Comparison of ENCODE assay signal across 8 cellular contexts in genomic region chr3:120450261-120450913, GRCh38. TPM values are rescaled to one million over a fixed set of nuclear protein-coding genes. Genes with fewer than 3 reads are reported as not detected.
DNase-seq lines count a peak whose midpoint lies in the region; ATAC-seq and TF ChIP-seq lines count a peak whose summit lies in the region.

No MANE protein-coding gene starts in this region.

- no peak for TF ChIP-seq CTCF in BE2C (IDR thresholded peaks at IDR 0.05; ENCODE audit: low read depth, low read length)
- TF ChIP-seq CTCF in epithelial cell of esophagus (IDR thresholded peaks at IDR 0.05; ENCODE audit: insufficient read depth, low read depth, low read length, missing control alignments): no peak
- no peak for TF ChIP-seq CTCF in vagina (IDR thresholded peaks at IDR 0.05)

- H3K4me1 ChIP-seq in BE2C: no peaks in the 10 kb centered on the region
- peaks cover 39% of the 10 kb centered on the region for H3K4me1 ChIP-seq in muscle layer of colon (ENCODE audit: insufficient read depth, low read length)
- H3K4me1 ChIP-seq in vagina: peaks cover 50% of the 10 kb centered on the region

- H3K36me3 ChIP-seq in BE2C (no peaks in the 10 kb centered on the region), H7 (replicated peaks; ENCODE audit: control insufficient read depth, insufficient read depth, low read length) (peaks cover 14% of the 10 kb centered on the region), muscle layer of colon (ENCODE audit: insufficient read depth, low read length) (peaks cover 8% of the 10 kb centered on the region), vagina (no peaks in the 10 kb centered on the region)

- no peak for ATAC-seq in GM21619 (IDR thresholded peaks at IDR 0.05; ENCODE audit: unreplicated experiment)

- H3K9ac ChIP-seq in muscle layer of colon (ENCODE audit: low read length): peak overlapping the region; percentile 91

- intact Hi-C loops in vagina (cut with DNase I): loop anchor here (5.0 kb wide), 1 partner anchor 42 kb away; no protein-coding TSS in a partner anchor

- H3K27me3 ChIP-seq in BE2C: peaks cover 43% of the 10 kb centered on the region
- H3K27me3 ChIP-seq in H7 (ENCODE audit: control insufficient read depth, insufficient read depth, low read length): no peaks in the 10 kb centered on the region; the same call in 1 of the 2 replicates
- no peaks in the 10 kb centered on the region for H3K27me3 ChIP-seq in muscle layer of colon (ENCODE audit: control insufficient read depth in 1 of 2, insufficient read depth in 2 of 2, low read length in 2 of 2)
- H3K27me3 ChIP-seq in vagina: no peaks in the 10 kb centered on the region

- H3K4me3 ChIP-seq in BE2C (ENCODE audit: low read depth, low read length) (peak overlapping the region; percentile 57), H7 (ENCODE audit: insufficient read depth, low read depth, low read length) (peak overlapping the region; percentile 96), epithelial cell of esophagus (ENCODE audit: low read length) (peak overlapping the region; percentile 65), muscle layer of colon (ENCODE audit: low read depth in 1 of 2, low read length in 2 of 2) (peak overlapping the region; percentile 69 to 86), vagina (peak overlapping the region; percentile 63 to 65)

- H3K27ac ChIP-seq in muscle layer of colon (ENCODE audit: low read depth, low read length) (peak overlapping the region; percentile 84), vagina (peak overlapping the region; percentile 86)

- no peaks in the 10 kb centered on the region for H3K9me3 ChIP-seq in BE2C
- no peaks in the 10 kb centered on the region for H3K9me3 ChIP-seq in muscle layer of colon (ENCODE audit: low read length)
- no peaks in the 10 kb centered on the region for H3K9me3 ChIP-seq in vagina

- TF ChIP-seq POLR2A in vagina (IDR thresholded peaks at IDR 0.05): no peak

- DNase-seq in BE2C (peak; percentile 29), H7 (peak; percentile 73), SW480 (ENCODE audit: low spot score) (peak; percentile 4), epithelial cell of esophagus (ENCODE audit: low read depth) (peak; percentile 43), vagina (ENCODE audit: extremely low spot score in 2 of 2) (peak in 1 of 2 donors; percentile 87), NCI-H1092 treated with DMSO at 0.1 percent for 48 hours (lab: John Stamatoyannopoulos, UW) (no peak)

RNA-seq across cellular contexts. Expression of gene FSTL1, which starts 0.4 kb away (rescaled TPM):
- 0.28 TPM for polyA plus RNA-seq in BE2C (2012; ENCODE audit: insufficient read depth, insufficient read length, low read depth)
- total RNA-seq in H7 (2014; rRNA removed; shearing (Covaris generic)): 318 and 343 TPM in 2 replicates
- 387 TPM for total RNA-seq in vagina
